Comparison of ENCODE assay signal across 32 cellular contexts in the genomic region with DNA sequence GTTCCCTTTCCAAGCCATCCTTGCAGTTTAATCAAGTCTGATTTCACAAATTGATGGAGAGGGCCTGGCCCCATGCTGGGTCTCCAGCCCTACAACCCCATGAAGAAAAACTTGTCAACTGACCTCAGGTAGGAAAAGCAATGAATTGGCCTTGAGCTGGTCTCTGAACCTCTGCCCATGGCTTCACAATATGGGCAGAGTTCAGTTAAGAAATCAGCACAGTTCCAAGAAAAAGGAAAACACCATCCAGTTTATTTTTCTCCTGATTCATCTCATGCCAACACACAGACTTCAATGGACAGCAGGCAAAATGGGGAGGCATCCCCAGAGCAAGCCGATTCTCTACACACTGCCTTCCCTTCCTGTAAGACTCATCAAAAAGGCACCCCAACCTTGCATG. TPM values are rescaled to one million over a fixed set of nuclear protein-coding genes. Genes with fewer than 3 reads are reported as not detected.
"Had no signal": no experiment of that assay in that cellular context is flagged by ENCODE, and none has a peak within 500 bp of the region (broad histone marks: within the 10 kb centered on the region; RNA-seq: fewer than 3 reads in every experiment).

No MANE protein-coding gene starts in this region.

- H3K36me3 Mint-ChIP-seq: memory B cell; natural killer cell; stimulated activated memory B cell treated with anti-CD40 and anti-IgM and Interleukin-4, amounts not matched to agents 10 μg/mL and 1 μg/mL and 100 μg/mL, for 72 hours had no signal

- H3K9me3 ChIP-seq: esophagus squamous epithelium, heart right ventricle, neutrophil, sigmoid colon, spleen, thoracic aorta, tibial nerve, upper lobe of left lung had no signal

- H3K27me3 ChIP-seq: neutrophil, sigmoid colon, upper lobe of left lung had no signal

- H3K4me3 ChIP-seq: esophagus squamous epithelium, heart right ventricle, lung, sigmoid colon, skin epidermis, spleen, thoracic aorta, tibial nerve, upper lobe of left lung had no signal

- H3K4me1 ChIP-seq: parathyroid adenoma, sigmoid colon, spleen, upper lobe of left lung had no signal

- H3K4me1 Mint-ChIP-seq: memory B cell; natural killer cell; neural crest cell; stimulated activated memory B cell treated with anti-CD40 and anti-IgM and Interleukin-4, amounts not matched to agents 10 μg/mL and 1 μg/mL and 100 μg/mL, for 72 hours had no signal

- H3K27ac Mint-ChIP-seq: effector memory CD8-positive, alpha-beta T cell; memory B cell; natural killer cell; progenitor cell of endocrine pancreas; stimulated activated memory B cell treated with anti-CD40 and anti-IgM and Interleukin-4, amounts not matched to agents 10 μg/mL and 1 μg/mL and 100 μg/mL, for 72 hours had no signal

- H3K9me3 Mint-ChIP-seq: effector memory CD8-positive, alpha-beta T cell; memory B cell; natural killer cell; stimulated activated memory B cell treated with anti-CD40 and anti-IgM and Interleukin-4, amounts not matched to agents 10 μg/mL and 1 μg/mL and 100 μg/mL, for 72 hours had no signal

- H3K27me3 Mint-ChIP-seq: effector memory CD8-positive, alpha-beta T cell; memory B cell; progenitor cell of endocrine pancreas; stimulated activated memory B cell treated with anti-CD40 and anti-IgM and Interleukin-4, amounts not matched to agents 10 μg/mL and 1 μg/mL and 100 μg/mL, for 72 hours had no signal

- FAIRE-seq: endometrium, islet of Langerhans, urothelium cell line had no signal

- DNase-seq: cortex of kidney; effector memory CD8-positive, alpha-beta T cell; erythroblast; esophagus squamous epithelium; foreskin melanocyte; glutamatergic neuron; heart right ventricle; hippocampal formation; kidney glomerular epithelial cell; left colon; left ventricle myocardium superior; natural killer cell; sigmoid colon; spleen; stimulated activated CD4-positive, alpha-beta T cell treated with anti-CD3 and anti-CD28 coated beads, Interleukin-4, amount 100 ng/mL, for 4 hours; stimulated activated naive CD8-positive, alpha-beta T cell treated with anti-CD3 and anti-CD28 coated beads, Interleukin-15, Interleukin-2, amounts not matched to agents 100 U/mL and 50 U/mL, for 24 hours; upper lobe of left lung had no signal

- ATAC-seq: effector memory CD8-positive, alpha-beta T cell; heart right ventricle; left colon; left ventricle myocardium superior; natural killer cell; stimulated activated memory B cell treated with anti-CD40 and anti-IgM and Interleukin-4, amounts not matched to agents 10 μg/mL and 1 μg/mL and 100 μg/mL, for 72 hours; stimulated activated naive CD8-positive, alpha-beta T cell treated with anti-CD3 and anti-CD28 coated beads, Interleukin-15, Interleukin-2, amounts not matched to agents 100 U/mL and 50 U/mL, for 24 hours had no signal

- H3K27ac ChIP-seq: esophagus squamous epithelium, heart right ventricle, neutrophil, parathyroid adenoma, sigmoid colon, skin epidermis, spleen, thoracic aorta, tibial nerve, upper lobe of left lung had no signal

- H3K36me3 ChIP-seq: esophagus squamous epithelium, heart right ventricle, neutrophil, sigmoid colon, spleen, thoracic aorta, tibial nerve, upper lobe of left lung had no signal

- H3K4me3 Mint-ChIP-seq: effector memory CD8-positive, alpha-beta T cell; memory B cell; natural killer cell; neural crest cell; stimulated activated memory B cell treated with anti-CD40 and anti-IgM and Interleukin-4, amounts not matched to agents 10 μg/mL and 1 μg/mL and 100 μg/mL, for 72 hours had no signal

RNA-seq across cellular contexts. Expression of a gene that starts 3.3 kb away (rescaled TPM):
- total RNA-seq: dermis microvascular lymphatic vessel endothelial cell, esophagus squamous epithelium, heart right ventricle, left colon, left ventricle myocardium superior, lung, mononuclear cell, natural killer cell, neural crest cell, progenitor cell of endocrine pancreas, sigmoid colon, spleen, thoracic aorta, tibial nerve, upper lobe of left lung had no signal
- polyA plus RNA-seq: lung, spleen had no signal

RNA-seq across cellular contexts. Expression of a gene that starts 20.4 kb away (rescaled TPM):
- total RNA-seq: dermis microvascular lymphatic vessel endothelial cell, esophagus squamous epithelium, heart right ventricle, left ventricle myocardium superior, mononuclear cell, natural killer cell, neural crest cell, sigmoid colon, spleen, thoracic aorta had no signal
- polyA plus RNA-seq: spleen had no signal
